In genomic region chr4:63233679-63234078, GRCh38 we compare ENCODE assay signal across 16 cellular contexts.
DNase-seq lines count a peak whose midpoint lies in the region; ATAC-seq and TF ChIP-seq lines count a peak whose summit lies in the region.
"Had no signal": no experiment of that assay in that cellular context is flagged by ENCODE, and none has a peak within 500 bp of the region (broad histone marks: within the 10 kb centered on the region; RNA-seq: fewer than 3 reads in every experiment).

No MANE protein-coding gene starts in this region.

- no peaks in the 10 kb centered on the region for H3K36me3 Mint-ChIP-seq in activated naive CD4-positive, alpha-beta T cell treated with anti-CD3 and anti-CD28 coated beads, Interleukin-2, amount 10 ng/mL, durations not matched to agents 7 days and 5 days
- H3K36me3 Mint-ChIP-seq: CD14-positive monocyte; CD4-positive, alpha-beta memory T cell; CD4-positive, CD25-positive, alpha-beta regulatory T cell; CD8-positive, alpha-beta memory T cell had no signal

- no peaks in the 10 kb centered on the region for H3K27me3 Mint-ChIP-seq in activated naive CD4-positive, alpha-beta T cell treated with anti-CD3 and anti-CD28 coated beads, Interleukin-2, amount 10 ng/mL, durations not matched to agents 7 days and 5 days
- H3K27me3 Mint-ChIP-seq: CD4-positive, alpha-beta memory T cell; CD4-positive, CD25-positive, alpha-beta regulatory T cell; CD8-positive, alpha-beta memory T cell had no signal

- no peaks in the 10 kb centered on the region for H3K4me1 Mint-ChIP-seq in activated naive CD4-positive, alpha-beta T cell treated with anti-CD3 and anti-CD28 coated beads, Interleukin-2, amount 10 ng/mL, durations not matched to agents 7 days and 5 days
- H3K4me1 Mint-ChIP-seq: CD14-positive monocyte; CD4-positive, alpha-beta memory T cell; CD4-positive, CD25-positive, alpha-beta regulatory T cell; CD8-positive, alpha-beta memory T cell had no signal

- H3K27ac Mint-ChIP-seq in activated naive CD4-positive, alpha-beta T cell treated with anti-CD3 and anti-CD28 coated beads, Interleukin-2, amount 10 ng/mL, durations not matched to agents 7 days and 5 days: no peak overlapping the region
- H3K27ac Mint-ChIP-seq: CD14-positive monocyte; CD4-positive, alpha-beta memory T cell; CD4-positive, CD25-positive, alpha-beta regulatory T cell; CD8-positive, alpha-beta memory T cell had no signal

- ATAC-seq in SK-N-SH treated with all-trans-retinoic acid at 6 μM for 48 hours: no peak
- no peak for ATAC-seq in GM18498 (IDR thresholded peaks at IDR 0.05; ENCODE audit: unreplicated experiment)

- CTCF ChIA-PET in activated naive CD4-positive, alpha-beta T cell treated with anti-CD3 and anti-CD28 coated beads, Interleukin-2, amount 10 ng/mL, durations not matched to agents 7 days and 5 days (lab: Charles Lee): no interaction called here

- DNase-seq in D341Med (ENCODE audit: low spot score): peak; percentile 10
- DNase-seq in SK-N-DZ (ENCODE audit: low spot score): peak; percentile 28
- no peak for DNase-seq in activated naive CD4-positive, alpha-beta T cell treated with anti-CD3 and anti-CD28 coated beads, Interleukin-2, amount 10 ng/mL, durations not matched to agents 7 days and 5 days
- DNase-seq: 8988T; ACHN; BE2C; C1 segment of cervical spinal cord; CD4-positive, alpha-beta memory T cell; CD4-positive, CD25-positive, alpha-beta regulatory T cell; CD8-positive, alpha-beta memory T cell; COR-L47; DMS79 treated with DMSO at 0.1 percent for 48 hours; GF-D8 had no signal

- no peak overlapping the region for H3K4me3 Mint-ChIP-seq in activated naive CD4-positive, alpha-beta T cell treated with anti-CD3 and anti-CD28 coated beads, Interleukin-2, amount 10 ng/mL, durations not matched to agents 7 days and 5 days
- H3K4me3 Mint-ChIP-seq: CD14-positive monocyte; CD4-positive, alpha-beta memory T cell; CD4-positive, CD25-positive, alpha-beta regulatory T cell; CD8-positive, alpha-beta memory T cell had no signal

- no peaks in the 10 kb centered on the region for H3K9me3 Mint-ChIP-seq in activated naive CD4-positive, alpha-beta T cell treated with anti-CD3 and anti-CD28 coated beads, Interleukin-2, amount 10 ng/mL, durations not matched to agents 7 days and 5 days

TF ChIP-seq in SK-N-SH treated with all-trans-retinoic acid at 6 μM for 48 hours, 23 proteins besides CTCF, POLR2A, EP300 and RAD21 (continues in another document):
- TF ChIP-seq TOX (CRISPR knock-in tag; IDR thresholded peaks at IDR 0.05; ENCODE audit: borderline replicate concordance): no peak
- TF ChIP-seq ESRRG (CRISPR knock-in tag; IDR thresholded peaks at IDR 0.05): no peak
- TF ChIP-seq BACH2 (CRISPR knock-in tag; IDR thresholded peaks at IDR 0.05; ENCODE audit: borderline replicate concordance): no peak
- TF ChIP-seq CREB5 (CRISPR knock-in tag; IDR thresholded peaks at IDR 0.05; ENCODE audit: low read depth): peak; percentile 83
- no peak for TF ChIP-seq TSHZ2 (CRISPR knock-in tag; IDR thresholded peaks at IDR 0.05)
- no peak for TF ChIP-seq OSR1 (CRISPR knock-in tag; IDR thresholded peaks at IDR 0.05)
- TF ChIP-seq ZNF8 (CRISPR knock-in tag; IDR thresholded peaks at IDR 0.05): no peak; the same call in 1 of the 2 replicates
- no peak for TF ChIP-seq CSDC2 (CRISPR knock-in tag; IDR thresholded peaks at IDR 0.05)
- no peak for TF ChIP-seq ZFP30 (CRISPR knock-in tag; IDR thresholded peaks at IDR 0.05)
- no peak for TF ChIP-seq PATZ1 (CRISPR knock-in tag; IDR thresholded peaks at IDR 0.05; ENCODE audit: borderline replicate concordance)
- TF ChIP-seq ARNTL (CRISPR knock-in tag; IDR thresholded peaks at IDR 0.05; ENCODE audit: borderline replicate concordance, low read depth): no peak
- TF ChIP-seq ZC3H10 (CRISPR knock-in tag; IDR thresholded peaks at IDR 0.05): no peak
- no peak for TF ChIP-seq RARB (CRISPR knock-in tag; IDR thresholded peaks at IDR 0.05)
- no peak for TF ChIP-seq PPARA (CRISPR knock-in tag; IDR thresholded peaks at IDR 0.05; ENCODE audit: borderline replicate concordance)
- TF ChIP-seq SNAI2 (CRISPR knock-in tag; IDR thresholded peaks at IDR 0.05): no peak
- peak; percentile 16; the same call in 1 of the 2 replicates for TF ChIP-seq GLIS3 (CRISPR knock-in tag; IDR thresholded peaks at IDR 0.05)
- TF ChIP-seq, protein P1, sequence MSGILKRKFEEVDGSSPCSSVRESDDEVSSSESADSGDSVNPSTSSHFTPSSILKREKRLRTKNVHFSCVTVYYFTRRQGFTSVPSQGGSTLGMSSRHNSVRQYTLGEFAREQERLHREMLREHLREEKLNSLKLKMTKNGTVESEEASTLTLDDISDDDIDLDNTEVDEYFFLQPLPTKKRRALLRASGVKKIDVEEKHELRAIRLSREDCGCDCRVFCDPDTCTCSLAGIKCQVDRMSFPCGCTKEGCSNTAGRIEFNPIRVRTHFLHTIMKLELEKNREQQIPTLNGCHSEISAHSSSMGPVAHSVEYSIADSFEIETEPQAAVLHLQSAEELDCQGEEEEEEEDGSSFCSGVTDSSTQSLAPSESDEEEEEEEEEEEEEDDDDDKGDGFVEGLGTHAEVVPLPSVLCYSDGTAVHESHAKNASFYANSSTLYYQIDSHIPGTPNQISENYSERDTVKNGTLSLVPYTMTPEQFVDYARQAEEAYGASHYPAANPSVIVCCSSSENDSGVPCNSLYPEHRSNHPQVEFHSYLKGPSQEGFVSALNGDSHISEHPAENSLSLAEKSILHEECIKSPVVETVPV (CRISPR knock-in tag; IDR thresholded peaks at IDR 0.05): 0 out of 2 replicates have a peak, but pooled peaks have one; percentile 20
- TF ChIP-seq POU6F1 (CRISPR knock-in tag; IDR thresholded peaks at IDR 0.05; ENCODE audit: borderline replicate concordance, low read depth): no peak
- peak; percentile 98 for TF ChIP-seq ISL1 (CRISPR knock-in tag; IDR thresholded peaks at IDR 0.05)
- TF ChIP-seq TCF4 (CRISPR knock-in tag; IDR thresholded peaks at IDR 0.05; ENCODE audit: borderline replicate concordance): peak; percentile 59
